Comparison of ENCODE assay signal across 28 cellular contexts in genomic region chr7:137302075-137302474, GRCh38. TPM values are rescaled to one million over a fixed set of nuclear protein-coding genes. Genes with fewer than 3 reads are reported as not detected.
"Had no signal": no experiment of that assay in that cellular context is flagged by ENCODE, and none has a peak within 500 bp of the region (broad histone marks: within the 10 kb centered on the region; RNA-seq: fewer than 3 reads in every experiment).

No MANE protein-coding gene starts in this region.

- H3K27ac Mint-ChIP-seq: activated CD8-positive, alpha-beta T cell treated with anti-CD3 and anti-CD28 coated beads, Interleukin-2, amount 10 ng/mL, durations not matched to agents 7 days and 5 days; activated naive CD4-positive, alpha-beta T cell treated with anti-CD3 and anti-CD28 coated beads, Interleukin-2, amount 50 U/mL, for 24 hours; activated T-helper 1 cell treated with anti-CD3 and anti-CD28 coated beads, Interleukin-12 subunit alpha, Interleukin-12 subunit beta, Interleukin-2, Interleukin-4 antibody, amounts not matched to agents 30 ng/mL and 10 ng/mL and 1 ng/mL, durations not matched to agents 14 hours and 24 hours and 36 hours; T-helper 1 cell treated with Interleukin-12 subunit alpha and Interleukin-12 subunit beta and Interleukin-4 antibody, amounts not matched to agents 30 μg/mL and 1 μg/mL, for 36 hours; WTC11 had no signal

- H3K9me3 Mint-ChIP-seq: activated naive CD4-positive, alpha-beta T cell treated with anti-CD3 and anti-CD28 coated beads, Interleukin-2, amount 50 U/mL, for 24 hours; activated T-helper 1 cell treated with anti-CD3 and anti-CD28 coated beads, Interleukin-12 subunit alpha, Interleukin-12 subunit beta, Interleukin-2, Interleukin-4 antibody, amounts not matched to agents 30 ng/mL and 10 ng/mL and 1 ng/mL, durations not matched to agents 14 hours and 24 hours and 36 hours; WTC11 had no signal

- H3K4me1 Mint-ChIP-seq: activated naive CD4-positive, alpha-beta T cell treated with anti-CD3 and anti-CD28 coated beads, Interleukin-2, amount 50 U/mL, for 24 hours; central memory CD8-positive, alpha-beta T cell had no signal

- H3K36me3 Mint-ChIP-seq: activated naive CD4-positive, alpha-beta T cell treated with anti-CD3 and anti-CD28 coated beads, Interleukin-2, amount 50 U/mL, for 24 hours; WTC11 had no signal

- H3K4me3 ChIP-seq: ascending aorta, body of pancreas, K562 had no signal

- H3K27me3 Mint-ChIP-seq: activated naive CD4-positive, alpha-beta T cell treated with anti-CD3 and anti-CD28 coated beads, Interleukin-2, amount 50 U/mL, for 24 hours; central memory CD8-positive, alpha-beta T cell had no signal

- H3K36me3 ChIP-seq: ascending aorta had no signal

- ATAC-seq: activated CD8-positive, alpha-beta T cell treated with anti-CD3 and anti-CD28 coated beads, Interleukin-2, amount 10 ng/mL, durations not matched to agents 7 days and 5 days; body of pancreas; K562; WTC11 had no signal

- H3K4me3 Mint-ChIP-seq: activated CD8-positive, alpha-beta T cell treated with anti-CD3 and anti-CD28 coated beads, Interleukin-2, amount 10 ng/mL, durations not matched to agents 7 days and 5 days; activated naive CD4-positive, alpha-beta T cell treated with anti-CD3 and anti-CD28 coated beads, Interleukin-2, amount 50 U/mL, for 24 hours; activated T-helper 1 cell treated with anti-CD3 and anti-CD28 coated beads, Interleukin-12 subunit alpha, Interleukin-12 subunit beta, Interleukin-2, Interleukin-4 antibody, amounts not matched to agents 30 ng/mL and 10 ng/mL and 1 ng/mL, durations not matched to agents 14 hours and 24 hours and 36 hours; central memory CD8-positive, alpha-beta T cell; T-helper 1 cell treated with Interleukin-12 subunit alpha and Interleukin-12 subunit beta and Interleukin-4 antibody, amounts not matched to agents 30 μg/mL and 1 μg/mL, for 36 hours; WTC11 had no signal

- DNase-seq: activated CD4-positive, alpha-beta T cell treated with anti-CD3 and anti-CD28 coated beads for 48 hours; activated CD4-positive, alpha-beta T cell treated with anti-CD3 and anti-CD28 coated beads, Interleukin-2, amount 50 U/mL, for 4 hours; activated CD4-positive, CD25-positive, alpha-beta regulatory T cell treated with anti-CD3 and anti-CD28 coated beads, Interleukin-2, amount 50 U/mL, for 72 hours; activated CD8-positive, alpha-beta memory T cell treated with anti-CD3 and anti-CD28 coated beads, Interleukin-2, amount 50 U/mL, for 48 hours; activated CD8-positive, alpha-beta T cell treated with anti-CD3 and anti-CD28 coated beads, Interleukin-2, amount 10 ng/mL, durations not matched to agents 7 days and 5 days; activated effector memory CD4-positive, alpha-beta T cell treated with Interleukin-2 at 50 U/mL for 16 hours; activated naive CD4-positive, alpha-beta T cell; activated T-cell treated with anti-CD3 and anti-CD28 coated beads, Interleukin-2, amount 50 U/mL, for 1 hour; amniotic stem cell; body of pancreas; Karpas-422; MM.1S; NCI-H1105; NCI-H1436; NCI-H187; NCI-H2081; NCI-H345; NCI-H510A; NCI-H526 treated with DMSO at 0.1 percent for 48 hours; NCI-H82 had no signal

- H3K27me3 ChIP-seq: ascending aorta, body of pancreas had no signal

- H3K9me3 ChIP-seq: ascending aorta, body of pancreas had no signal

- H3K4me1 ChIP-seq: ascending aorta had no signal

- H3K27ac ChIP-seq: ascending aorta, body of pancreas had no signal

RNA-seq across cellular contexts. Expression of gene PTN, which starts 41.5 kb away (rescaled TPM):
- total RNA-seq: activated CD8-positive, alpha-beta T cell treated with anti-CD3 and anti-CD28 coated beads, Interleukin-2, amount 10 ng/mL, durations not matched to agents 7 days and 5 days; activated T-helper 1 cell treated with anti-CD3 and anti-CD28 coated beads, Interleukin-12 subunit alpha, Interleukin-12 subunit beta, Interleukin-2, Interleukin-4 antibody, amounts not matched to agents 30 ng/mL and 10 ng/mL and 1 ng/mL, durations not matched to agents 14 hours and 24 hours and 36 hours; K562; OCI-LY7 had no signal
- polyA plus RNA-seq: K562 had no signal
